Comparison of ENCODE assay signal across 19 cellular contexts in the genomic region with DNA sequence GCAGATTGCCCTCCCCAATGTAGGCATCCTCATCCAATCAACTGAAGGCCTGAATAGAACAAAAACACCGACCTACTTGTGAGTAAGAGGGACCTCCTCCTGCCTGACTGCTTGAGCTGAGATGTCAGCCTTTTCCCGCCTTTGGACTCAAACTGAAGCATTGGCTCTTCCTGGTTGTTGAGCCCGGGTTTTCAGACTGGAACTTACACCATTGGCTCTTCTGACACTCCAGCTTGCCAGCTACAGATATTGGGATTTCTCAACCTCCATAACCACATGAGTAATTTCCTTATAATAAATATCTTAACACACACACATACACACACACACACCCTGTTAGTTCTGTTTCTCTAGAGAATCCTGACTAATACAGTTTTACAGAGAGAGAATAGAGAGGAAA.
DNase-seq lines count a peak whose midpoint lies in the region; ATAC-seq and TF ChIP-seq lines count a peak whose summit lies in the region.
"Had no signal": no experiment of that assay in that cellular context is flagged by ENCODE, and none has a peak within 500 bp of the region (broad histone marks: within the 10 kb centered on the region; RNA-seq: fewer than 3 reads in every experiment).

No MANE protein-coding gene starts in this region.

- H3K36me3 Mint-ChIP-seq in activated naive CD8-positive, alpha-beta T cell treated with anti-CD3 and anti-CD28 coated beads for 36 hours, result no peaks in the 10 kb centered on the region
- H3K36me3 Mint-ChIP-seq: naive thymus-derived CD4-positive, alpha-beta T cell had no signal

- no peaks in the 10 kb centered on the region for H3K9me3 Mint-ChIP-seq in activated naive CD8-positive, alpha-beta T cell treated with anti-CD3 and anti-CD28 coated beads for 36 hours

- H3K27ac ChIP-seq in AG04450 (ENCODE audit: low read depth, low read length) (no peak overlapping the region), right cardiac atrium (ENCODE audit: low read length) (no peak overlapping the region)
- H3K27ac ChIP-seq: heart right ventricle, transverse colon, VCaP had no signal

- no peaks in the 10 kb centered on the region for H3K4me1 Mint-ChIP-seq in activated naive CD8-positive, alpha-beta T cell treated with anti-CD3 and anti-CD28 coated beads for 36 hours
- H3K4me1 Mint-ChIP-seq: naive thymus-derived CD4-positive, alpha-beta T cell had no signal

- no peak overlapping the region for H3K4me3 Mint-ChIP-seq in activated naive CD8-positive, alpha-beta T cell treated with anti-CD3 and anti-CD28 coated beads for 36 hours
- H3K4me3 Mint-ChIP-seq: naive thymus-derived CD4-positive, alpha-beta T cell had no signal

- H3K4me3 ChIP-seq in AG04450 (ENCODE audit: low read depth, low read length), result no peak overlapping the region
- H3K4me3 ChIP-seq in right cardiac atrium (ENCODE audit: low read length), result no peak overlapping the region
- H3K4me3 ChIP-seq: heart right ventricle, transverse colon had no signal

- POLR2A ChIA-PET in AG04450 (lab: Yijun Ruan, JAX), result interaction anchor here (0.7 kb wide), 1 partner anchor 9 kb away, joined by 3 read pairs; no protein-coding TSS in a partner anchor

- TF ChIP-seq CTCF in AG04450 (IDR thresholded peaks at IDR 0.05; ENCODE audit: low read depth, low read length), result no peak

- H3K9me3 ChIP-seq in AG04450 (ENCODE audit: control insufficient read depth, insufficient read depth, low read length) (no peaks in the 10 kb centered on the region), right cardiac atrium (ENCODE audit: control insufficient read depth, low read length) (no peaks in the 10 kb centered on the region)
- H3K9me3 ChIP-seq: heart right ventricle, transverse colon had no signal

- ATAC-seq in right cardiac atrium, result peak; percentile 67 to 81
- ATAC-seq in GM21381 (IDR thresholded peaks at IDR 0.05; ENCODE audit: unreplicated experiment), result no peak
- ATAC-seq in HG02852 (IDR thresholded peaks at IDR 0.05; ENCODE audit: unreplicated experiment), result no peak
- ATAC-seq: left lobe of liver; naive thymus-derived CD4-positive, alpha-beta T cell had no signal

- DNase-seq in AG04450 (ENCODE audit: low read depth, low spot score) (peak; percentile 37), GM04503 (ENCODE audit: low read depth) (peak; percentile 95), SW480 (ENCODE audit: low spot score) (peak; percentile 24), right cardiac atrium (peak in 2 of 3 donors; percentile 33 to 56)
- DNase-seq in stimulated activated CD4-positive, alpha-beta T cell treated with anti-CD3 and anti-CD28 coated beads, Interleukin-4, amount 100 ng/mL, for 4 hours, result no peak
- no peak for DNase-seq in activated naive CD8-positive, alpha-beta T cell treated with anti-CD3 and anti-CD28 coated beads for 36 hours
- DNase-seq: C1 segment of cervical spinal cord; effector memory CD4-positive, alpha-beta T cell; heart right ventricle; KG1; naive thymus-derived CD4-positive, alpha-beta T cell; NCI-H2081 treated with DMSO at 0.1 percent for 48 hours; stimulated activated CD4-positive, alpha-beta T cell treated with anti-CD3 and anti-CD28 coated beads, Interleukin-1b, Interleukin-23, amount 100 ng/mL, for 48 hours; stimulated activated CD8-positive, alpha-beta memory T cell treated with anti-CD3 and anti-CD28 coated beads, Interleukin-4, amount 100 ng/mL, for 48 hours; transverse colon had no signal

- H3K27me3 ChIP-seq in AG04450 (ENCODE audit: control insufficient read depth, insufficient read depth, low read length), result no peaks in the 10 kb centered on the region
- no peaks in the 10 kb centered on the region for H3K27me3 ChIP-seq in right cardiac atrium (ENCODE audit: control insufficient read depth, insufficient read depth)
- H3K27me3 ChIP-seq: transverse colon had no signal

- peaks cover 5% of the 10 kb centered on the region for H3K27me3 Mint-ChIP-seq in activated naive CD8-positive, alpha-beta T cell treated with anti-CD3 and anti-CD28 coated beads for 36 hours

- H3K27ac Mint-ChIP-seq in activated naive CD8-positive, alpha-beta T cell treated with anti-CD3 and anti-CD28 coated beads for 36 hours, result no peak overlapping the region
- H3K27ac Mint-ChIP-seq: naive thymus-derived CD4-positive, alpha-beta T cell had no signal

- 47% methylated on average over 3 of the region's 3 CpGs for WGBS in right cardiac atrium

- CTCF ChIA-PET in AG04450 (lab: Charles Lee), result no interaction called here

- no peaks in the 10 kb centered on the region for H3K4me1 ChIP-seq in right cardiac atrium (ENCODE audit: control insufficient read depth, insufficient read depth, low read length)
- H3K4me1 ChIP-seq: heart right ventricle had no signal

- intact Hi-C loops in right cardiac atrium (cut with DNase I), result no loop called here

Comparison
In these comparisons a context has a peak if more than half of its experiments do, and no peak if none do; other contexts are left out.
1. DNase-seq: peak in AG04450 (single experiment), GM04503 (single experiment), SW480 (single experiment) and right cardiac atrium (2 of 3); none in stimulated activated CD4-positive, alpha-beta T cell treated with anti-CD3 and anti-CD28 coated beads, Interleukin-4, amount 100 ng/mL, for 4 hours (0 of 2) and activated naive CD8-positive, alpha-beta T cell treated with anti-CD3 and anti-CD28 coated beads for 36 hours (single experiment).
2. ATAC-seq: peak in right cardiac atrium (2 of 2); none in GM21381 (single experiment) and HG02852 (single experiment).